In genomic region chrX:132414404-132414803, GRCh38 we compare ENCODE assay signal across 37 cellular contexts.
"Had no signal": no experiment of that assay in that cellular context is flagged by ENCODE, and none has a peak within 500 bp of the region (broad histone marks: within the 10 kb centered on the region; RNA-seq: fewer than 3 reads in every experiment).

No MANE protein-coding gene starts in this region.

- H3K4me1 ChIP-seq: adrenal gland had no signal

- H3K36me3 ChIP-seq: adrenal gland, cardiac muscle cell had no signal

- H3K4me3 Mint-ChIP-seq: activated B cell treated with CpG ODN at 0.5 μM for 24 hours; activated CD4-positive, alpha-beta memory T cell treated with anti-CD3 and anti-CD28 coated beads for 36 hours; activated CD4-positive, alpha-beta T cell treated with anti-CD3 and anti-CD28 coated beads, Interleukin-2, amount 10 ng/mL, durations not matched to agents 24 days and 14 days; activated CD8-positive, alpha-beta T cell treated with anti-CD3 and anti-CD28 coated beads for 36 hours; activated naive CD4-positive, alpha-beta T cell treated with anti-CD3 and anti-CD28 coated beads for 36 hours; activated naive CD8-positive, alpha-beta T cell treated with anti-CD3 and anti-CD28 coated beads for 36 hours; activated T-cell treated with anti-CD3 and anti-CD28 coated beads, Interleukin-2, amount 50 U/mL, for 4 hours; activated T-cell treated with anti-CD3 and anti-CD28 coated beads, Interleukin-2, amount 50 U/mL, for 72 hours; activated T-helper 1 cell treated with anti-CD3 and anti-CD28 coated beads, Interleukin-12 subunit alpha, Interleukin-12 subunit beta, Interleukin-2, Interleukin-4 antibody, amounts not matched to agents 30 ng/mL and 10 ng/mL and 1 ng/mL, durations not matched to agents 14 hours and 24 hours and 36 hours; activated T-helper 17 cell treated with anti-CD3 and anti-CD28 coated beads, Interleukin-2, amount 50 U/mL, for 72 hours; brain; central memory CD8-positive, alpha-beta T cell; T-helper 1 cell treated with Interleukin-12 subunit alpha and Interleukin-12 subunit beta and Interleukin-4 antibody, amounts not matched to agents 30 μg/mL and 1 μg/mL, for 36 hours; T-helper 2 cell treated with Interferon-gamma antibody and Interleukin-4, amounts not matched to agents 5 μg/mL and 100 μg/mL, for 36 hours had no signal

- ATAC-seq: activated CD8-positive, alpha-beta T cell treated with anti-CD3 and anti-CD28 coated beads for 36 hours; activated naive CD4-positive, alpha-beta T cell treated with anti-CD3 and anti-CD28 coated beads, Interleukin-2, amount 50 U/mL, for 72 hours; activated T-cell treated with anti-CD3 and anti-CD28 coated beads, Interleukin-2, amount 50 U/mL, for 4 hours; activated T-cell treated with anti-CD3 and anti-CD28 coated beads, Interleukin-2, amount 50 U/mL, for 72 hours; activated T-helper 17 cell treated with anti-CD3 and anti-CD28 coated beads, Interleukin-2, amount 50 U/mL, for 72 hours had no signal

- H3K9me3 Mint-ChIP-seq: activated B cell treated with CpG ODN at 0.5 μM for 24 hours; activated CD4-positive, alpha-beta memory T cell treated with anti-CD3 and anti-CD28 coated beads for 36 hours; activated CD4-positive, alpha-beta T cell treated with anti-CD3 and anti-CD28 coated beads, Interleukin-2, amount 10 ng/mL, durations not matched to agents 24 days and 14 days; activated CD8-positive, alpha-beta T cell treated with anti-CD3 and anti-CD28 coated beads for 36 hours; activated naive CD4-positive, alpha-beta T cell treated with anti-CD3 and anti-CD28 coated beads for 36 hours; activated naive CD4-positive, alpha-beta T cell treated with anti-CD3 and anti-CD28 coated beads, Interleukin-2, amount 50 U/mL, for 72 hours; activated naive CD8-positive, alpha-beta T cell treated with anti-CD3 and anti-CD28 coated beads for 36 hours; activated T-cell treated with anti-CD3 and anti-CD28 coated beads, Interleukin-2, amount 50 U/mL, for 4 hours; activated T-cell treated with anti-CD3 and anti-CD28 coated beads, Interleukin-2, amount 50 U/mL, for 72 hours; activated T-helper 1 cell treated with anti-CD3 and anti-CD28 coated beads, Interleukin-12 subunit alpha, Interleukin-12 subunit beta, Interleukin-2, Interleukin-4 antibody, amounts not matched to agents 30 ng/mL and 10 ng/mL and 1 ng/mL, durations not matched to agents 14 hours and 24 hours and 36 hours; activated T-helper 17 cell treated with anti-CD3 and anti-CD28 coated beads, Interleukin-2, amount 50 U/mL, for 72 hours; brain; central memory CD8-positive, alpha-beta T cell; T-helper 1 cell treated with Interleukin-12 subunit alpha and Interleukin-12 subunit beta and Interleukin-4 antibody, amounts not matched to agents 30 μg/mL and 1 μg/mL, for 36 hours; T-helper 2 cell treated with Interferon-gamma antibody and Interleukin-4, amounts not matched to agents 5 μg/mL and 100 μg/mL, for 36 hours had no signal

- H3K27me3 Mint-ChIP-seq: activated B cell treated with CpG ODN at 0.5 μM for 24 hours; activated CD4-positive, alpha-beta memory T cell treated with anti-CD3 and anti-CD28 coated beads for 36 hours; activated CD4-positive, alpha-beta T cell treated with anti-CD3 and anti-CD28 coated beads, Interleukin-2, amount 10 ng/mL, durations not matched to agents 24 days and 14 days; activated CD8-positive, alpha-beta T cell treated with anti-CD3 and anti-CD28 coated beads for 36 hours; activated naive CD8-positive, alpha-beta T cell treated with anti-CD3 and anti-CD28 coated beads for 36 hours; activated T-helper 17 cell treated with anti-CD3 and anti-CD28 coated beads, Interleukin-2, amount 50 U/mL, for 72 hours; brain; central memory CD8-positive, alpha-beta T cell had no signal

- H3K9me3 ChIP-seq: adrenal gland had no signal

- H3K4me1 Mint-ChIP-seq: activated CD4-positive, alpha-beta T cell treated with anti-CD3 and anti-CD28 coated beads, Interleukin-2, amount 10 ng/mL, durations not matched to agents 24 days and 14 days; activated naive CD8-positive, alpha-beta T cell treated with anti-CD3 and anti-CD28 coated beads for 36 hours; activated T-helper 17 cell treated with anti-CD3 and anti-CD28 coated beads, Interleukin-2, amount 50 U/mL, for 72 hours had no signal

- H3K27ac ChIP-seq: adrenal gland, cardiac muscle cell, VCaP had no signal

- FAIRE-seq: bronchial epithelial cell, TTC549 had no signal

- H3K27ac Mint-ChIP-seq: activated B cell treated with CpG ODN at 0.5 μM for 24 hours; activated CD4-positive, alpha-beta memory T cell treated with anti-CD3 and anti-CD28 coated beads for 36 hours; activated CD4-positive, alpha-beta T cell treated with anti-CD3 and anti-CD28 coated beads, Interleukin-2, amount 10 ng/mL, durations not matched to agents 24 days and 14 days; activated CD8-positive, alpha-beta T cell treated with anti-CD3 and anti-CD28 coated beads for 36 hours; activated naive CD4-positive, alpha-beta T cell treated with anti-CD3 and anti-CD28 coated beads for 36 hours; activated naive CD4-positive, alpha-beta T cell treated with anti-CD3 and anti-CD28 coated beads, Interleukin-2, amount 50 U/mL, for 72 hours; activated naive CD8-positive, alpha-beta T cell treated with anti-CD3 and anti-CD28 coated beads for 36 hours; activated T-cell treated with anti-CD3 and anti-CD28 coated beads, Interleukin-2, amount 50 U/mL, for 72 hours; activated T-helper 1 cell treated with anti-CD3 and anti-CD28 coated beads, Interleukin-12 subunit alpha, Interleukin-12 subunit beta, Interleukin-2, Interleukin-4 antibody, amounts not matched to agents 30 ng/mL and 10 ng/mL and 1 ng/mL, durations not matched to agents 14 hours and 24 hours and 36 hours; activated T-helper 17 cell treated with anti-CD3 and anti-CD28 coated beads, Interleukin-2, amount 50 U/mL, for 72 hours; brain; T-helper 1 cell treated with Interleukin-12 subunit alpha and Interleukin-12 subunit beta and Interleukin-4 antibody, amounts not matched to agents 30 μg/mL and 1 μg/mL, for 36 hours; T-helper 2 cell treated with Interferon-gamma antibody and Interleukin-4, amounts not matched to agents 5 μg/mL and 100 μg/mL, for 36 hours had no signal

- H3K36me3 Mint-ChIP-seq: activated naive CD4-positive, alpha-beta T cell treated with anti-CD3 and anti-CD28 coated beads, Interleukin-2, amount 50 U/mL, for 72 hours; brain had no signal

- H3K4me3 ChIP-seq: adrenal gland, cardiac muscle cell had no signal

- DNase-seq: activated B cell treated with CpG ODN at 0.5 μM for 24 hours; activated CD4-positive, alpha-beta memory T cell treated with anti-CD3 and anti-CD28 coated beads for 36 hours; activated CD4-positive, alpha-beta T cell treated with anti-CD3 and anti-CD28 coated beads for 4 hours; activated CD4-positive, alpha-beta T cell treated with anti-CD3 and anti-CD28 coated beads, Interleukin-2, amount 10 ng/mL, durations not matched to agents 24 days and 14 days; activated CD4-positive, alpha-beta T cell treated with anti-CD3 and anti-CD28 coated beads, Interleukin-2, amount 50 U/mL, for 1 hour; activated CD4-positive, alpha-beta T cell treated with anti-CD3 and anti-CD28 coated beads, Interleukin-2, amount 50 U/mL, for 4 hours; activated CD4-positive, CD25-positive, alpha-beta regulatory T cell treated with anti-CD3 and anti-CD28 coated beads, Interleukin-2, amount 50 U/mL, for 72 hours; activated CD8-positive, alpha-beta memory T cell treated with anti-CD3 and anti-CD28 coated beads, Interleukin-2, amount 50 U/mL, for 4 hours; activated CD8-positive, alpha-beta T cell treated with anti-CD3 and anti-CD28 coated beads for 36 hours; activated effector memory CD4-positive, alpha-beta T cell treated with anti-CD3 and anti-CD28 coated beads, Interleukin-2, amount 50 U/mL, for 16 hours; activated gamma-delta T cell treated with Interleukin-2 at 50 U/mL for 16 hours; activated naive CD4-positive, alpha-beta T cell; activated naive CD4-positive, alpha-beta T cell treated with anti-CD3 and anti-CD28 coated beads for 36 hours; activated naive CD4-positive, alpha-beta T cell treated with anti-CD3 and anti-CD28 coated beads, Interleukin-2, amount 50 U/mL, for 16 hours; activated naive CD8-positive, alpha-beta T cell treated with anti-CD3 and anti-CD28 coated beads for 36 hours; activated T-cell treated with anti-CD3 and anti-CD28 coated beads for 4 hours; activated T-cell treated with anti-CD3 and anti-CD28 coated beads, Interleukin-2, amount 50 U/mL, for 1 hour; activated T-cell treated with anti-CD3 and anti-CD28 coated beads, Interleukin-2, amount 50 U/mL, for 4 hours; activated T-cell treated with anti-CD3 and anti-CD28 coated beads, Interleukin-2, amount 50 U/mL, for 72 hours; adrenal gland; amniotic stem cell; aorta; caudate nucleus; cerebellar nuclear complex; T-helper 2 cell; T-helper 9 cell had no signal

- H3K27me3 ChIP-seq: cardiac muscle cell had no signal
